15 cellular contexts compared by ENCODE assay signal in the genomic region with DNA sequence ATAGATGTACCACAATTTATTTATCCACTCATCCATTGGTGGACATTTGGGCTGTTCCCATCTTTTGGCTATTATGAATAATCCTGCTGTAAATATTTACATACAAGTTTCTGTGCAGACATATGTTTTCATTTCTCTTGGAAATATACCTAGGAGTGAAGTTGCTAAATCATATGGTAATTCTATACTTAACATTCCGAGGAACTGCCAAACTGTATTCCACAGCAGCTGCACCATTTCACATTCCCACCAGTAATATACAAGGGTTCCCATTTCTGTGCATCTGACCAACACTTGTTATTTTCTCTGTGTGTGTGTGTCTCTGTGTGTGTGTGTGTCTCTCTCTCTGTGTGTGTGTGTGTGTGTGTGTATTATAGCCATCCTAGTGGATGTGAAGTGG. TPM values are rescaled to one million over a fixed set of nuclear protein-coding genes. Genes with fewer than 3 reads are reported as not detected.
DNase-seq lines count a peak whose midpoint lies in the region; ATAC-seq and TF ChIP-seq lines count a peak whose summit lies in the region.
"Had no signal": no experiment of that assay in that cellular context is flagged by ENCODE, and none has a peak within 500 bp of the region (broad histone marks: within the 10 kb centered on the region; RNA-seq: fewer than 3 reads in every experiment).

No MANE protein-coding gene starts in this region.

- ATAC-seq in GM21381 (IDR thresholded peaks at IDR 0.05; ENCODE audit: unreplicated experiment): no peak
- ATAC-seq: HepG2 had no signal

- no peaks in the 10 kb centered on the region for H3K4me1 Mint-ChIP-seq in H9
- H3K4me1 Mint-ChIP-seq: CD14-positive monocyte; CD4-positive, alpha-beta memory T cell had no signal

- no peak overlapping the region for H4K5ac ChIP-seq in H9 (ENCODE audit: insufficient read length, low read depth, low read length)

- H2BK12ac ChIP-seq in H9 (ENCODE audit: insufficient read length, low read depth, low read length): no peak overlapping the region

- no peaks in the 10 kb centered on the region for H3K36me3 ChIP-seq in transverse colon
- H3K36me3 ChIP-seq: BLaER1, HAP-1 had no signal

- H3K27me3 ChIP-seq in H9 (ENCODE audit: insufficient read depth, low read length) (no peaks in the 10 kb centered on the region), transverse colon (no peaks in the 10 kb centered on the region)
- H3K27me3 ChIP-seq: BLaER1 had no signal

- DNase-seq in DMS53 (lab: John Stamatoyannopoulos, UW): peak; percentile 76
- DNase-seq in HFF-Myc (ENCODE audit: extremely low read depth, low read depth): peak; percentile 2
- peak; percentile 64 for DNase-seq in fibroblast of gingiva (ENCODE audit: low read depth)
- DNase-seq in H9: no peak
- DNase-seq in transverse colon: no peak
- DNase-seq: ACHN; CD4-positive, alpha-beta memory T cell; GOT3; Kasumi-1; KG1 had no signal

- H3K4me2 ChIP-seq in H9 (ENCODE audit: insufficient read depth, insufficient read length, low read length): no peak overlapping the region
- H3K4me2 ChIP-seq: BLaER1 had no signal

- H3K9me3 Mint-ChIP-seq in H9: peaks cover 0 to 57% of the 10 kb centered on the region in 2 experiments; a peak in 3 of 5 replicates
- H3K9me3 Mint-ChIP-seq: CD14-positive monocyte; CD4-positive, alpha-beta memory T cell had no signal

- no peak for TF ChIP-seq POLR2A in transverse colon (IDR thresholded peaks at IDR 0.05)

- no peak overlapping the region for H3K9ac ChIP-seq in H9 (ENCODE audit: extremely low read depth, insufficient read length, low read length)
- H3K9ac ChIP-seq: BLaER1 had no signal

- H3K4me3 ChIP-seq in HFF-Myc (replicated peaks; ENCODE audit: low read depth, low read length) (no peak overlapping the region), transverse colon (no peak overlapping the region)
- H3K4me3 ChIP-seq: BLaER1, HAP-1 had no signal

- no peak overlapping the region for H3K4ac ChIP-seq in H9 (ENCODE audit: low read depth, low read length)

- no peak overlapping the region for H2BK20ac ChIP-seq in H9 (ENCODE audit: low read depth, low read length, poor library complexity, severe bottlenecking)

- intact Hi-C loops in transverse colon (cut with DNase I; ENCODE audit: low total_unique reads): no loop called here

- H3K18ac ChIP-seq in H9 (ENCODE audit: insufficient read length, low read depth, low read length): no peak overlapping the region

- no peaks in the 10 kb centered on the region for H3K79me2 ChIP-seq in H9 (ENCODE audit: insufficient read depth, low read length)

- H3K27ac ChIP-seq in H9 (ENCODE audit: insufficient read length, low read depth, low read length) (no peak overlapping the region), transverse colon (no peak overlapping the region)
- H3K27ac ChIP-seq: BLaER1 had no signal

- H2AK5ac ChIP-seq in H9 (ENCODE audit: insufficient read length, low read length): no peak overlapping the region

- no CpG with 5 or more reads among the region's 1 CpG for WGBS in H9 (ENCODE audit: extremely low coverage, insufficient read length, low lambda C conversion rate)
- 75% methylated on average over 1 of the region's 1 CpG; no CpG with 5 or more reads in 1 of the 2 donors for whole genome bisulfite sequencing in transverse colon (ENCODE audit: low coverage in 1 of 2), 2 donors

- no peak overlapping the region for H2BK120ac ChIP-seq in H9 (ENCODE audit: low read depth, low read length, poor library complexity, severe bottlenecking)

- in situ Hi-C loops in transverse colon (cut with MboI; ENCODE audit: low pct_ligation_motif_present in 1 of 4, low pct_unique_long_range_greater_than_20kb in 1 of 4, low sequenced_read_pairs in 3 of 4): no loop called here

- no peak overlapping the region for H3K27ac Mint-ChIP-seq in H9
- H3K27ac Mint-ChIP-seq: CD14-positive monocyte; CD4-positive, alpha-beta memory T cell had no signal

- no peak overlapping the region for H2BK15ac ChIP-seq in H9 (ENCODE audit: low read depth, low read length)

- no peak overlapping the region for H4K91ac ChIP-seq in H9 (ENCODE audit: insufficient read length, low read depth, low read length)

- H3K23me2 ChIP-seq in H9 (ENCODE audit: insufficient read length, low read depth, low read length, poor library complexity, severe bottlenecking): no peaks in the 10 kb centered on the region

- no peaks in the 10 kb centered on the region for H3K79me1 ChIP-seq in H9 (ENCODE audit: insufficient read depth, low read depth, low read length, poor library complexity, severe bottlenecking)

- no peak for TF ChIP-seq CTCF in HFF-Myc (IDR thresholded peaks at IDR 0.05; ENCODE audit: low read depth, low read length, missing control alignments)
- no peak for TF ChIP-seq CTCF in H9 (conservative IDR thresholded peaks at IDR 0.05)
- no peak for TF ChIP-seq CTCF in transverse colon (IDR thresholded peaks at IDR 0.05)

- no peak overlapping the region for H3K56ac ChIP-seq in H9 (ENCODE audit: insufficient read length, low read depth, low read length)

- H4K20me1 ChIP-seq in H9 (ENCODE audit: control insufficient read depth, insufficient read depth, insufficient read length): no peaks in the 10 kb centered on the region
- H4K20me1 ChIP-seq: BLaER1 had no signal

- H3K4me3 Mint-ChIP-seq in H9: no peak overlapping the region
- H3K4me3 Mint-ChIP-seq: CD14-positive monocyte; CD4-positive, alpha-beta memory T cell had no signal

- H3T11ph ChIP-seq in H9 (ENCODE audit: low read length): no peak overlapping the region

- H2AFZ ChIP-seq in H9 (ENCODE audit: low read length): no peak overlapping the region

- H3K9me3 ChIP-seq in H9 (ENCODE audit: control insufficient read depth, low read depth, low read length) (peaks cover 13% of the 10 kb centered on the region), transverse colon (no peaks in the 10 kb centered on the region)
- H3K9me3 ChIP-seq: BLaER1, HAP-1 had no signal

- no peak overlapping the region for H2BK5ac ChIP-seq in H9 (ENCODE audit: insufficient read length, low read length)

- no peaks in the 10 kb centered on the region for H3K4me1 ChIP-seq in H9 (ENCODE audit: insufficient read depth, low read length)
- no peaks in the 10 kb centered on the region for H3K4me1 ChIP-seq in transverse colon
- H3K4me1 ChIP-seq: BLaER1, HAP-1 had no signal

- TF ChIP-seq EP300 in transverse colon (IDR thresholded peaks at IDR 0.05; ENCODE audit: low read depth): no peak

- no peaks in the 10 kb centered on the region for H3K27me3 Mint-ChIP-seq in H9 (ENCODE audit: low read depth)
- H3K27me3 Mint-ChIP-seq: CD4-positive, alpha-beta memory T cell had no signal

- no peak overlapping the region for H3K14ac ChIP-seq in H9 (ENCODE audit: insufficient read depth, low read length)

- H4K8ac ChIP-seq in H9 (replicated peaks; ENCODE audit: insufficient read length, low read depth, low read length): no peak overlapping the region

- no peaks in the 10 kb centered on the region; a peak in 1 of 7 replicates for H3K36me3 Mint-ChIP-seq in H9 (ENCODE audit: insufficient read depth in 1 of 3, low read depth in 3 of 3)
- H3K36me3 Mint-ChIP-seq: CD14-positive monocyte; CD4-positive, alpha-beta memory T cell had no signal

- no peak overlapping the region for H3K23ac ChIP-seq in H9 (ENCODE audit: insufficient read length, low read depth, low read length)

RNA-seq across cellular contexts. Expression of a gene that starts 15.4 kb away (rescaled TPM):
- total RNA-seq in H9 (2021): 6.2 and 6.5 TPM in 2 replicates
- 10 to 100 TPM in 2 of 4 donors, 1 to 10 TPM in 2; 6.4 to 16.4 (median 9.8) TPM for total RNA-seq in transverse colon

Comparison
In these comparisons a context has a peak if more than half of its experiments do, and no peak if none do; other contexts are left out.
1. DNase-seq: peak in DMS53 (single experiment), HFF-Myc (single experiment) and fibroblast of gingiva (single experiment); none in H9 (single experiment) and transverse colon (single experiment).